Comparison of ENCODE assay signal across 27 cellular contexts in genomic region chr5:175107865-175108264, GRCh38.
"Had no signal": no experiment of that assay in that cellular context is flagged by ENCODE, and none has a peak within 500 bp of the region (broad histone marks: within the 10 kb centered on the region; RNA-seq: fewer than 3 reads in every experiment).

No MANE protein-coding gene starts in this region.

- H3K27me3 ChIP-seq: right atrium auricular region, suprapubic skin, tibial artery, upper lobe of right lung, uterus had no signal

- H3K4me1 Mint-ChIP-seq: memory B cell; naive thymus-derived CD8-positive, alpha-beta T cell; nephron; neural crest cell; stimulated activated effector memory CD8-positive, alpha-beta T cell treated with anti-CD3 and anti-CD28 coated beads, Interleukin-12 subunit alpha, Interleukin-12 subunit beta, amount 100 ng/mL, for 72 hours had no signal

- H3K27me3 Mint-ChIP-seq: memory B cell had no signal

- H3K9me3 ChIP-seq: suprapubic skin, thoracic aorta, tibial artery, upper lobe of right lung, uterus had no signal

- H3K4me3 ChIP-seq: left lung, lung, right atrium auricular region, skin epidermis, spleen, suprapubic skin, thoracic aorta, tibial artery, upper lobe of right lung, uterus had no signal

- ATAC-seq: left cardiac atrium; left lung; naive thymus-derived CD8-positive, alpha-beta T cell; stimulated activated effector memory CD8-positive, alpha-beta T cell treated with anti-CD3 and anti-CD28 coated beads, Interleukin-12 subunit alpha, Interleukin-12 subunit beta, amount 100 ng/mL, for 72 hours; upper lobe of right lung had no signal

- H2AFZ ChIP-seq: parathyroid adenoma had no signal

- H3K27ac ChIP-seq: left lung, parathyroid adenoma, right atrium auricular region, skin epidermis, spleen, suprapubic skin, thoracic aorta, tibial artery, upper lobe of right lung, uterus had no signal

- H3K36me3 Mint-ChIP-seq: memory B cell; naive thymus-derived CD8-positive, alpha-beta T cell; stimulated activated effector memory CD8-positive, alpha-beta T cell treated with anti-CD3 and anti-CD28 coated beads, Interleukin-12 subunit alpha, Interleukin-12 subunit beta, amount 100 ng/mL, for 72 hours had no signal

- H3K27ac Mint-ChIP-seq: memory B cell; naive thymus-derived CD8-positive, alpha-beta T cell; nephron; stimulated activated effector memory CD8-positive, alpha-beta T cell treated with anti-CD3 and anti-CD28 coated beads, Interleukin-12 subunit alpha, Interleukin-12 subunit beta, amount 100 ng/mL, for 72 hours; stimulated activated naive CD8-positive, alpha-beta T cell treated with anti-CD3 and anti-CD28 coated beads, Interleukin-15, Interleukin-2, amounts not matched to agents 100 ng/mL and 50 ng/mL, for 24 hours had no signal

- H3K4me3 Mint-ChIP-seq: memory B cell; naive thymus-derived CD8-positive, alpha-beta T cell; nephron; neural crest cell; stimulated activated effector memory CD8-positive, alpha-beta T cell treated with anti-CD3 and anti-CD28 coated beads, Interleukin-12 subunit alpha, Interleukin-12 subunit beta, amount 100 ng/mL, for 72 hours; stimulated activated naive CD8-positive, alpha-beta T cell treated with anti-CD3 and anti-CD28 coated beads, Interleukin-15, Interleukin-2, amounts not matched to agents 100 ng/mL and 50 ng/mL, for 24 hours had no signal

- H3K4me1 ChIP-seq: left lung, parathyroid adenoma, right atrium auricular region, spleen, suprapubic skin, tibial artery, upper lobe of right lung, uterus had no signal

- DNase-seq: head of caudate nucleus; hippocampal formation; kidney glomerular epithelial cell; left cardiac atrium; left lung; midbrain; naive thymus-derived CD8-positive, alpha-beta T cell; nucleus accumbens; spleen; stimulated activated CD4-positive, alpha-beta T cell treated with anti-CD3 and anti-CD28 coated beads, Interleukin-4, amount 100 ng/mL, for 24 hours; stimulated activated naive CD4-positive, alpha-beta T cell; tibial artery; trophoblast cell; upper lobe of right lung; uterus had no signal

- FAIRE-seq: keratinocyte had no signal

- H3K36me3 ChIP-seq: left lung, right atrium auricular region, spleen, suprapubic skin, thoracic aorta, tibial artery, upper lobe of right lung, uterus had no signal

- H3K79me2 ChIP-seq: parathyroid adenoma had no signal

- H3K9ac ChIP-seq: parathyroid adenoma had no signal
